ENCODE assay signal across 18 cellular contexts in genomic region chr1:93519196-93519825, GRCh38.
DNase-seq lines count a peak whose midpoint lies in the region; ATAC-seq, FAIRE-seq and TF ChIP-seq lines count a peak whose summit lies in the region.
"Had no signal": no experiment of that assay in that cellular context is flagged by ENCODE, and none has a peak within 500 bp of the region (broad histone marks: within the 10 kb centered on the region; RNA-seq: fewer than 3 reads in every experiment).

No MANE protein-coding gene starts in this region.

- H3K4me3 Mint-ChIP-seq in progenitor cell of endocrine pancreas (ENCODE audit: low read depth) (no peak overlapping the region), neural progenitor cell (no peak overlapping the region)
- H3K4me3 Mint-ChIP-seq: activated B cell treated with CpG ODN at 0.5 μM for 24 hours had no signal

- no peaks in the 10 kb centered on the region for H3K27me3 ChIP-seq in neural progenitor cell
- H3K27me3 ChIP-seq: BLaER1, heart right ventricle, testis had no signal

- TF ChIP-seq CTCF in progenitor cell of endocrine pancreas (IDR thresholded peaks at IDR 0.05; ENCODE audit: unreplicated experiment), result no peak
- no peak for TF ChIP-seq CTCF in neural progenitor cell (IDR thresholded peaks at IDR 0.05)

- peaks cover 4% of the 10 kb centered on the region for H3K36me3 ChIP-seq in neural progenitor cell

- ATAC-seq in esophagus mucosa, result peak; percentile 78
- ATAC-seq: GM12878, heart right ventricle, left lobe of liver had no signal

- H3K9me3 ChIP-seq in neural progenitor cell (ENCODE audit: low read depth), result no peaks in the 10 kb centered on the region
- H3K9me3 ChIP-seq: heart right ventricle, testis had no signal

- H4K20me1 ChIP-seq in neural progenitor cell (ENCODE audit: low read depth), result peaks cover 19% of the 10 kb centered on the region

- no peak overlapping the region for H3K27ac ChIP-seq in neural progenitor cell
- H3K27ac ChIP-seq: BLaER1, heart right ventricle, testis had no signal

- H3K79me2 ChIP-seq in neural progenitor cell (ENCODE audit: low read depth), result peaks cover 84% of the 10 kb centered on the region

- DNase-seq in H54 (ENCODE audit: insufficient read length, low spot score) (no peak), RPMI7951 (ENCODE audit: low read depth) (peak; percentile 13), progenitor cell of endocrine pancreas (ENCODE audit: low spot score, unreplicated experiment) (no peak), NCI-H446 treated with DMSO at 0.1 percent for 48 hours (lab: John Stamatoyannopoulos, UW) (no peak), NCI-H526 treated with DMSO at 0.1 percent for 48 hours (lab: John Stamatoyannopoulos, UW) (no peak), neural progenitor cell (ENCODE audit: low spot score) (no peak)
- DNase-seq in stimulated activated CD4-positive, alpha-beta T cell treated with anti-CD3 and anti-CD28 coated beads, Interleukin-4, amount 100 ng/mL, for 24 hours, result no peak
- DNase-seq: activated B cell treated with CpG ODN at 0.5 μM for 24 hours; activated naive CD4-positive, alpha-beta T cell; central memory CD4-positive, alpha-beta T cell; heart right ventricle; NCI-H1105 treated with DMSO at 0.1 percent for 48 hours; testis had no signal

- H3K27me3 Mint-ChIP-seq in progenitor cell of endocrine pancreas, result no peaks in the 10 kb centered on the region
- peaks cover 7% of the 10 kb centered on the region for H3K27me3 Mint-ChIP-seq in neural progenitor cell (ENCODE audit: insufficient read depth, low read depth)
- H3K27me3 Mint-ChIP-seq: activated B cell treated with CpG ODN at 0.5 μM for 24 hours had no signal

- H3K9me3 Mint-ChIP-seq in progenitor cell of endocrine pancreas (ENCODE audit: low read depth), result peaks cover 3% of the 10 kb centered on the region
- peaks cover 9% of the 10 kb centered on the region for H3K9me3 Mint-ChIP-seq in neural progenitor cell
- H3K9me3 Mint-ChIP-seq: activated B cell treated with CpG ODN at 0.5 μM for 24 hours had no signal

- no peak overlapping the region for H3K9ac ChIP-seq in neural progenitor cell
- H3K9ac ChIP-seq: BLaER1 had no signal

- peaks cover 17% of the 10 kb centered on the region for H3K36me3 Mint-ChIP-seq in progenitor cell of endocrine pancreas (ENCODE audit: insufficient read depth)
- H3K36me3 Mint-ChIP-seq in neural progenitor cell, result peaks cover 40% of the 10 kb centered on the region

- H3K27ac Mint-ChIP-seq in progenitor cell of endocrine pancreas (peak overlapping the region; percentile 63), neural progenitor cell (no peak overlapping the region)
- H3K27ac Mint-ChIP-seq: activated B cell treated with CpG ODN at 0.5 μM for 24 hours had no signal

- no peaks in the 10 kb centered on the region for H3F3A ChIP-seq in neural progenitor cell (ENCODE audit: low read depth)

- FAIRE-seq in H54 (lab: Jason Lieb, UNC), result peak; percentile 64
- FAIRE-seq: endometrium, GM12878 had no signal

- no peak overlapping the region for H3K4me2 ChIP-seq in neural progenitor cell
- H3K4me2 ChIP-seq: BLaER1 had no signal

- H2AFZ ChIP-seq in neural progenitor cell (replicated peaks), result no peak overlapping the region

- no peak for TF ChIP-seq POLR2A in H54 (IDR thresholded peaks at IDR 0.05; ENCODE audit: low read depth, low read length)

- H3K4me1 ChIP-seq in neural progenitor cell, result no peaks in the 10 kb centered on the region
- H3K4me1 ChIP-seq: BLaER1, testis had no signal

- H3K4me1 Mint-ChIP-seq in progenitor cell of endocrine pancreas (ENCODE audit: low read depth), result peaks cover 1% of the 10 kb centered on the region
- H3K4me1 Mint-ChIP-seq in neural progenitor cell, result no peaks in the 10 kb centered on the region
- H3K4me1 Mint-ChIP-seq: activated B cell treated with CpG ODN at 0.5 μM for 24 hours had no signal

- no peak overlapping the region for H3K4me3 ChIP-seq in neural progenitor cell
- H3K4me3 ChIP-seq: BLaER1, GM12878, heart right ventricle, testis had no signal
